Comparison of ENCODE assay signal across 23 cellular contexts in the genomic region with DNA sequence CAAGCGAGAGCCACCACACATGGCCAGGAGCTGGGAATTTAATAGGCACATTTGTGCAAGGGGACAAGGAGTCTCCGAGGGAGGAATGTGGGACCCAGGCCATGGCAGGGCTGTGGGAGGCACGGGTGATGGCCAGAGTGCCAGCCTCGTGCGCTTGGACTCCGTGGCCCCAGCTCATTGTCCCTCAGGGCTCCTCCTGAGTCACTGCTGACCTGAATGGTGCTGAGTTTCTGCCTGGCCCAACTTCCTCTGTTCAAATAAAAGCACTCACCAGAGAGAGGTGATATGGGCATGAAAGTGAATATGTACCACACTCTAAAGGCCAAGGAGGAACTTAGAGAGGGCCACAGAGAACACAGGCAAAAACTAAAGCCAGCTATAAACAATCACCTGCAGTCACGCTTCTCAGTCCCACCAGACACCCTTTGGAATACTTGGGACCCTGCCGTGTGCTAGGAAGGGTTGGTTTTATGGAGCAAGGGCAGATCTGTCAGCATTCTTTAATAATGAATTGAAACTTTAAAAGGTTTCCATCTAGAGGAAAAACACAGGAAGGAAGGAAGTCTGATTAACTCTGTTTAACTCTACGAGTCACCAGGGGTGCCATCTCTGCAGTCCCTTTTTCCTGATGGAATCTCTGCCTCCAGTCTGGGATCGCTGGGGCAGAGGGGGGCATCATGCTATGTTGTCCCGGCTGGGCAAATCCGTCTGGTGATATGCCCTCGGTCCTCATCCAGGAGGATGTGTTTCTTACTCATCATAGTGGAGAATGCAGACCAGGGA. TPM values are rescaled to one million over a fixed set of nuclear protein-coding genes. Genes with fewer than 3 reads are reported as not detected.
DNase-seq lines count a peak whose midpoint lies in the region; ATAC-seq and TF ChIP-seq lines count a peak whose summit lies in the region.
"Had no signal": no experiment of that assay in that cellular context is flagged by ENCODE, and none has a peak within 500 bp of the region (broad histone marks: within the 10 kb centered on the region; RNA-seq: fewer than 3 reads in every experiment).

No MANE protein-coding gene starts in this region.

- peaks cover 3% of the 10 kb centered on the region for H3K27me3 Mint-ChIP-seq in neural progenitor cell (ENCODE audit: insufficient read depth, low read depth)

- intact Hi-C loops in heart left ventricle (cut with DNase I): no loop called here
- intact Hi-C loops in left ventricle myocardium inferior (cut with micrococcal nuclease): no loop called here

- no peaks in the 10 kb centered on the region for H3K36me3 ChIP-seq in heart left ventricle
- no peaks in the 10 kb centered on the region for H3K36me3 ChIP-seq in left ventricle myocardium inferior
- H3K36me3 ChIP-seq in RWPE2 (ENCODE audit: low read depth): no peaks in the 10 kb centered on the region
- no peaks in the 10 kb centered on the region for H3K36me3 ChIP-seq in neural progenitor cell
- H3K36me3 ChIP-seq: MG63, SJSA1 had no signal

- H3K4me1 ChIP-seq in heart left ventricle: peaks cover 0 to 8% (median 0%) of the 10 kb centered on the region in 12 donors
- no peaks in the 10 kb centered on the region for H3K4me1 ChIP-seq in left ventricle myocardium inferior
- peaks cover 13% of the 10 kb centered on the region for H3K4me1 ChIP-seq in RWPE2 (ENCODE audit: insufficient read depth, poor library complexity, severe bottlenecking)
- H3K4me1 ChIP-seq in neural progenitor cell: no peaks in the 10 kb centered on the region
- H3K4me1 ChIP-seq: SJSA1 had no signal

- H3K36me3 Mint-ChIP-seq in neural progenitor cell: no peaks in the 10 kb centered on the region
- H3K36me3 Mint-ChIP-seq: CD4-positive, alpha-beta memory T cell had no signal

- peaks cover 3% of the 10 kb centered on the region for H3K9me3 Mint-ChIP-seq in neural progenitor cell
- H3K9me3 Mint-ChIP-seq: HFFc6 had no signal

- H3K27ac Mint-ChIP-seq in neural progenitor cell: peak overlapping the region; percentile 23
- H3K27ac Mint-ChIP-seq: GM23338, H9, HFFc6 had no signal

- H3K9me3 ChIP-seq in heart left ventricle: no peaks in the 10 kb centered on the region
- no peaks in the 10 kb centered on the region for H3K9me3 ChIP-seq in left ventricle myocardium inferior (replicated peaks)
- H3K9me3 ChIP-seq in RWPE2 (ENCODE audit: severe bottlenecking): no peaks in the 10 kb centered on the region
- H3K9me3 ChIP-seq in neural progenitor cell (ENCODE audit: low read depth): no peaks in the 10 kb centered on the region
- H3K9me3 ChIP-seq: MG63, SJSA1 had no signal

- no peak overlapping the region for H3K4me2 ChIP-seq in neural progenitor cell
- H3K4me2 ChIP-seq: A549, GM23338 had no signal

- H3K27me3 ChIP-seq in heart left ventricle (no peaks in the 10 kb centered on the region), left ventricle myocardium inferior (ENCODE audit: low read depth) (peaks cover 15% of the 10 kb centered on the region), RWPE2 (ENCODE audit: insufficient read depth, poor library complexity, severe bottlenecking) (no peaks in the 10 kb centered on the region), neural progenitor cell (peaks cover 7% of the 10 kb centered on the region)

- H4K20me1 ChIP-seq in neural progenitor cell (ENCODE audit: low read depth): no peaks in the 10 kb centered on the region

- TF ChIP-seq CTCF in heart left ventricle (IDR thresholded peaks at IDR 0.05) (no peak), left ventricle myocardium inferior (IDR thresholded peaks at IDR 0.05; ENCODE audit: borderline replicate concordance) (no peak), RWPE2 (IDR thresholded peaks at IDR 0.05; ENCODE audit: poor library complexity, severe bottlenecking) (no peak), neural progenitor cell (IDR thresholded peaks at IDR 0.05) (no peak)

- H3K27ac ChIP-seq in heart left ventricle (no peak overlapping the region), left ventricle myocardium inferior (replicated peaks) (no peak overlapping the region), RWPE2 (ENCODE audit: poor library complexity, severe bottlenecking) (peak overlapping the region; percentile 8), neural progenitor cell (no peak overlapping the region)
- H3K27ac ChIP-seq: A549, SJSA1 had no signal

- H3K9ac ChIP-seq in neural progenitor cell: no peak overlapping the region

- ATAC-seq in heart left ventricle: peak in 3 of 4 donors; percentile 31 to 47 (median 45)
- ATAC-seq in RWPE2 (ENCODE audit: low read depth): no peak
- ATAC-seq in GM21825 (IDR thresholded peaks at IDR 0.05; ENCODE audit: unreplicated experiment): no peak
- ATAC-seq: A549, GM23338 had no signal

- H3F3A ChIP-seq in neural progenitor cell (ENCODE audit: low read depth): no peaks in the 10 kb centered on the region

- no peaks in the 10 kb centered on the region for H3K79me2 ChIP-seq in neural progenitor cell (ENCODE audit: low read depth)

- no peak for TF ChIP-seq POLR2A in heart left ventricle (IDR thresholded peaks at IDR 0.05)

- peaks cover 3% of the 10 kb centered on the region for H3K4me1 Mint-ChIP-seq in neural progenitor cell
- H3K4me1 Mint-ChIP-seq: CD4-positive, alpha-beta memory T cell; GM23338; H9 had no signal

- H3K4me3 ChIP-seq in heart left ventricle: no peak overlapping the region
- H3K4me3 ChIP-seq in left ventricle myocardium inferior: no peak overlapping the region
- no peak overlapping the region for H3K4me3 ChIP-seq in RWPE2 (ENCODE audit: severe bottlenecking)
- H3K4me3 ChIP-seq in neural progenitor cell: no peak overlapping the region
- H3K4me3 ChIP-seq: A549, GM23338, MG63, SJSA1 had no signal

- WGBS in heart left ventricle, 4 donors: 61 to 75% (median 72%) methylated on average over 13 of the region's 13 CpGs

- no peak overlapping the region for H2AFZ ChIP-seq in neural progenitor cell (replicated peaks)
- H2AFZ ChIP-seq: GM23338 had no signal

- no peak overlapping the region for H3K4me3 Mint-ChIP-seq in neural progenitor cell
- H3K4me3 Mint-ChIP-seq: CD4-positive, alpha-beta memory T cell; GM23338; H9; HFFc6 had no signal

- DNase-seq in heart left ventricle (no peak), left ventricle myocardium inferior (no peak), RWPE2 (ENCODE audit: low spot score) (no peak), neural progenitor cell (ENCODE audit: low spot score) (no peak), cerebellar cortex (ENCODE audit: low spot score) (no peak), NCI-H1436 treated with DMSO at 0.1 percent for 48 hours (lab: John Stamatoyannopoulos, UW) (no peak)
- DNase-seq: C1 segment of cervical spinal cord; CD4-positive, alpha-beta memory T cell; COR-L47; H9; HFFc6; KBM-7; MG63; NCI-H1048; NCI-H1694 treated with DMSO at 0.1 percent for 48 hours; NCI-H2227 treated with DMSO at 0.1 percent for 48 hours; OCI-M1 had no signal

RNA-seq across cellular contexts. Expression of a gene that starts 25.1 kb away (rescaled TPM):
- total RNA-seq in heart left ventricle: 10 to 100 TPM in 8 of 9 donors, 1 to 10 TPM in 1; 9.8 to 32.0 (median 21.0) TPM
- polyA plus RNA-seq in heart left ventricle: 10 to 100 TPM; 11.4 to 15.4 TPM
- total RNA-seq in left ventricle myocardium inferior: 25.5 TPM
- total RNA-seq in neural progenitor cell (ENCODE audit: low replicate concordance): 0.30 and 0.62 TPM in 2 replicates
- total RNA-seq: CD4-positive, alpha-beta memory T cell; G401; HFFc6; LHCN-M2; SJSA1 had no signal
- polyA plus RNA-seq: CD4-positive, alpha-beta memory T cell had no signal

RNA-seq across cellular contexts. Expression of a gene that starts 45.2 kb away (rescaled TPM):
- total RNA-seq in heart left ventricle (10 to 100 TPM; 13.2 to 30.7 (median 23.1) TPM), left ventricle myocardium inferior (26.3 TPM), neural progenitor cell (ENCODE audit: low replicate concordance) (16.6 and 23.5 TPM in 2 replicates)
- 10 to 100 TPM; 23.9 to 51.9 TPM for polyA plus RNA-seq in heart left ventricle

Comparison
In these comparisons a context has a peak if more than half of its experiments do, and no peak if none do; other contexts are left out.
1. ATAC-seq: peak in heart left ventricle (3 of 4); none in RWPE2 (single experiment) and GM21825 (single experiment).